8 cellular contexts compared by ENCODE assay signal in the genomic region with DNA sequence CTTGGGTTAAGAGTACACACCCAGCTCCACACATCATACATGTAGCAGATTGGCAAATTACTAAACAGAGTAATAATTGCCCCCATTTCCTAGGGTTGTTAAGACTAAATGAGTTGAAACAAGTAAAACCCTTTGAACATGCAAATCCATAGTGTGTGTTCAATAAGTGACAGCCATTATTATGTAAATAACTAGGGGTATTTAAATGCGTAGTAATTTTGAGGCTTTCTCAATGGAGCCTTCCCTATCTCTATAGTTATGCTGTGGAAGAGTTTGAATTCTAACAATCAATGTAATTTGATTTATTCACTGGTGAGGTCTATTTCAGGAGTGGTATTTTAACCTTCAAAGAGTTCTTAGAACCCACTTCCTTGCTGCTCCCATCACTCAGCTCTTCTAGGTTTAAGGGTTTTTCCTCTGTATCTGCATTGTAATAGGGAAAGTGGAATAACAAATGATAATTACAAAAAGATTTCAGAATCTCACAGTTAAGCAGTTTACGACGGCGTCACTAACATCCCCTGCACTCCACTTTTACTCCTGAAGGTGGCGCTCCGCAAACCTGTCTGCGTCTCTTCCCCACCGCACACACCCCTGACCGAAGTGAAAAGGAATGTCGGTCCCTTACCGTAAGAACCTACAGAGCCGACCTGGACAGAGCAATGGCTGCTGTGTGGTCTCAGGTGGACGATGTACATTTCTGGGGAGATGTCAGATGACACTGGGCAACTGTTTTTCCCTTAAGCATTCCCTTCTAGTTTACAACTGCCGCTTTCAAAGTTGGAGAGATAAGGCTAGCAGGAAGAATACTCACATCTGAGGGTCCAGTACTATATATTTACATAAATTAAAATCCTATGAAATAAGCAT.
DNase-seq lines count a peak whose midpoint lies in the region; ATAC-seq, FAIRE-seq and TF ChIP-seq lines count a peak whose summit lies in the region.

No MANE protein-coding gene starts in this region.

- no peaks in the 10 kb centered on the region for H3K9me3 ChIP-seq in OCI-LY3 (ENCODE audit: insufficient read depth, low read length)
- no peaks in the 10 kb centered on the region for H3K9me3 ChIP-seq in parathyroid adenoma (ENCODE audit: control insufficient read depth, low read length)
- no peaks in the 10 kb centered on the region for H3K9me3 ChIP-seq in transverse colon

- DNase-seq in GM12891 (ENCODE audit: insufficient read length, low spot score) (no peak), head of caudate nucleus (peak; percentile 41 to 92 (median 78)), transverse colon (peak; percentile 79)
- DNase-seq in activated effector memory CD4-positive, alpha-beta T cell treated with anti-CD3 and anti-CD28 coated beads, Interleukin-2, amount 50 U/mL, for 16 hours = peak; percentile 84

- FAIRE-seq in GM12891 (lab: Jason Lieb, UNC) = peak; percentile 91

- no peaks in the 10 kb centered on the region for H3K79me2 ChIP-seq in OCI-LY3 (ENCODE audit: low read length)
- no peaks in the 10 kb centered on the region for H3K79me2 ChIP-seq in parathyroid adenoma

- H3K27ac ChIP-seq in OCI-LY3 (ENCODE audit: low read length) = no peak overlapping the region
- no peak overlapping the region for H3K27ac ChIP-seq in parathyroid adenoma
- no peak overlapping the region for H3K27ac ChIP-seq in transverse colon

- H3K4me2 ChIP-seq in OCI-LY3 (ENCODE audit: low read length) (peak overlapping the region; percentile 45), parathyroid adenoma (ENCODE audit: low read length) (peak overlapping the region; percentile 61)

- no peak for TF ChIP-seq EP300 in transverse colon (IDR thresholded peaks at IDR 0.05; ENCODE audit: low read depth)

- H3K4me3 ChIP-seq in OCI-LY3 (ENCODE audit: low read length) (peak overlapping the region; percentile 13; the same call in 1 of the 2 replicates), parathyroid adenoma (ENCODE audit: low read depth, low read length) (no peak overlapping the region), transverse colon (peak overlapping the region in 1 of 4 donors; percentile 3)

- no peak overlapping the region for H2AFZ ChIP-seq in OCI-LY3 (ENCODE audit: low read depth, low read length)
- H2AFZ ChIP-seq in parathyroid adenoma = peak overlapping the region; percentile 40

- no peaks in the 10 kb centered on the region; the same call in 1 of the 2 replicates for H3K4me1 ChIP-seq in OCI-LY3 (ENCODE audit: low read length)
- H3K4me1 ChIP-seq in parathyroid adenoma = no peaks in the 10 kb centered on the region
- peaks cover 0 to 12% (median 2%) of the 10 kb centered on the region in 4 donors for H3K4me1 ChIP-seq in transverse colon

- WGBS in transverse colon (ENCODE audit: low coverage in 1 of 2), 2 donors = 13 to 33% methylated on average over 6 to 14 of the region's 14 CpGs

- no peaks in the 10 kb centered on the region for H4K20me1 ChIP-seq in OCI-LY3 (ENCODE audit: insufficient read depth, low read length)

- TF ChIP-seq CTCF in OCI-LY3 (IDR thresholded peaks at IDR 0.05; ENCODE audit: low read depth, low read length) (peak; percentile 79), parathyroid adenoma (IDR thresholded peaks at IDR 0.05) (peak; percentile 49), transverse colon (IDR thresholded peaks at IDR 0.05) (peak; percentile 58 to 73 (median 72))

- in situ Hi-C loops in transverse colon (cut with MboI; ENCODE audit: low pct_ligation_motif_present in 1 of 4, low pct_unique_long_range_greater_than_20kb in 1 of 4, low sequenced_read_pairs in 3 of 4) = loop anchor here in 1 of 4 donors (25.0 kb wide), 1 partner anchor 212 kb away; no protein-coding TSS in a partner anchor

- H3K9ac ChIP-seq in OCI-LY3 (ENCODE audit: low read length) = no peak overlapping the region
- no peak overlapping the region for H3K9ac ChIP-seq in parathyroid adenoma

- H3K36me3 ChIP-seq in OCI-LY3 (replicated peaks; ENCODE audit: low read depth, low read length) (no peaks in the 10 kb centered on the region), parathyroid adenoma (ENCODE audit: control insufficient read depth, insufficient read depth, low read length) (no peaks in the 10 kb centered on the region), transverse colon (no peaks in the 10 kb centered on the region)

- ATAC-seq in HG02852 (IDR thresholded peaks at IDR 0.05; ENCODE audit: unreplicated experiment) (peak; percentile 63), HG03520 (IDR thresholded peaks at IDR 0.05; ENCODE audit: unreplicated experiment) (no peak)

- H3K27me3 ChIP-seq in OCI-LY3 (ENCODE audit: low read depth, low read length) = no peaks in the 10 kb centered on the region
- no peaks in the 10 kb centered on the region for H3K27me3 ChIP-seq in parathyroid adenoma (ENCODE audit: control insufficient read depth, insufficient read depth, low read length)
- H3K27me3 ChIP-seq in transverse colon = no peaks in the 10 kb centered on the region

- TF ChIP-seq POLR2A in GM12891 (IDR thresholded peaks at IDR 0.05; ENCODE audit: low read depth, low read length) (no peak), transverse colon (IDR thresholded peaks at IDR 0.05) (no peak)

- intact Hi-C loops in head of caudate nucleus (cut with DNase I) (loop anchor here (10.0 kb wide), 1 partner anchor 79 kb away; a partner anchor contains a TSS), transverse colon (cut with DNase I; ENCODE audit: low total_unique reads) (no loop called here)

TF ChIP-seq in GM12891, 5 proteins besides CTCF, POLR2A, EP300 and RAD21:
- TF ChIP-seq SPI1 (IDR thresholded peaks at IDR 0.05; ENCODE audit: low read depth, low read length) (no peak), POLR2AphosphoS5 (IDR thresholded peaks at IDR 0.05; ENCODE audit: low read depth, low read length) (0 out of 2 replicates have a peak, but pooled peaks have one; percentile 12), TAF1 (IDR thresholded peaks at IDR 0.05; ENCODE audit: low read depth, low read length) (no peak), PAX5 (IDR thresholded peaks at IDR 0.05; ENCODE audit: insufficient read depth, low read length, severe bottlenecking) (no peak), POU2F2 (IDR thresholded peaks at IDR 0.05; ENCODE audit: low read depth, low read length) (peak; percentile 59; the same call in 1 of the 2 replicates)
